ENCODE assay signal across 24 cellular contexts in genomic region chr1:15734901-15735300, GRCh38. TPM values are rescaled to one million over a fixed set of nuclear protein-coding genes. Genes with fewer than 3 reads are reported as not detected.
DNase-seq lines count a peak whose midpoint lies in the region; ATAC-seq and TF ChIP-seq lines count a peak whose summit lies in the region.
"Had no signal": no experiment of that assay in that cellular context is flagged by ENCODE, and none has a peak within 500 bp of the region (broad histone marks: within the 10 kb centered on the region; RNA-seq: fewer than 3 reads in every experiment).

No MANE protein-coding gene starts in this region.

- H2BK5ac ChIP-seq in trophoblast cell (ENCODE audit: low read depth, low read length, poor library complexity) = peak overlapping the region; percentile 3

- H2AFZ ChIP-seq in trophoblast cell (ENCODE audit: insufficient read depth, low read length, poor library complexity) = no peak overlapping the region

- no peaks in the 10 kb centered on the region for H3K27me3 ChIP-seq in ascending aorta
- no peaks in the 10 kb centered on the region for H3K27me3 ChIP-seq in right cardiac atrium (ENCODE audit: control insufficient read depth, insufficient read depth)
- no peaks in the 10 kb centered on the region for H3K27me3 ChIP-seq in trophoblast cell (ENCODE audit: insufficient read depth, low read length)

- no peak overlapping the region for H3K23ac ChIP-seq in trophoblast cell (ENCODE audit: low read length)

- ATAC-seq in right cardiac atrium (no peak), HG02840 (IDR thresholded peaks at IDR 0.05; ENCODE audit: low FRiP score, unreplicated experiment) (no peak)

- H2AK5ac ChIP-seq in trophoblast cell (ENCODE audit: low read length) = no peak overlapping the region

- H3K9me3 ChIP-seq in ascending aorta (no peaks in the 10 kb centered on the region), right cardiac atrium (ENCODE audit: control insufficient read depth, low read length) (no peaks in the 10 kb centered on the region), trophoblast cell (ENCODE audit: insufficient read depth, low read depth, low read length) (peaks cover 2% of the 10 kb centered on the region)

- H3K79me2 ChIP-seq in trophoblast cell (ENCODE audit: control insufficient read depth, insufficient read depth, low read length, poor library complexity) = no peaks in the 10 kb centered on the region

- no peak overlapping the region for H3K18ac ChIP-seq in trophoblast cell (ENCODE audit: low read length)

- no peak overlapping the region for H2BK120ac ChIP-seq in trophoblast cell (ENCODE audit: insufficient read depth, low read length, poor library complexity)

- H2BK12ac ChIP-seq in trophoblast cell (ENCODE audit: low read length) = no peak overlapping the region

- no peak overlapping the region for H4K8ac ChIP-seq in trophoblast cell (ENCODE audit: low read depth, low read length)

- TF ChIP-seq CTCF in 22Rv1 (IDR thresholded peaks at IDR 0.05) = no peak
- TF ChIP-seq CTCF in ascending aorta (IDR thresholded peaks at IDR 0.05) = no peak
- no peak for TF ChIP-seq CTCF in foreskin fibroblast (IDR thresholded peaks at IDR 0.05; ENCODE audit: low read depth, low read length)

- DNase-seq in ascending aorta (ENCODE audit: low spot score in 2 of 2) (no peak), right cardiac atrium (peak in 1 of 3 donors; percentile 58), trophoblast cell (peak; percentile 92 to 94), NCI-H146 treated with DMSO at 0.1 percent for 48 hours (lab: John Stamatoyannopoulos, UW; ENCODE audit: unreplicated experiment) (no peak), NCI-H774 (lab: John Stamatoyannopoulos, UW) (no peak), foreskin fibroblast (no peak)
- DNase-seq: activated CD4-positive, alpha-beta T cell treated with anti-CD3 and anti-CD28 coated beads for 1 hour; activated CD8-positive, alpha-beta memory T cell treated with anti-CD3 and anti-CD28 coated beads for 24 hours; activated naive CD4-positive, alpha-beta T cell treated with anti-CD3 and anti-CD28 coated beads, Interleukin-2, amount 10 ng/mL, durations not matched to agents 7 days and 5 days; activated T-cell treated with anti-CD3 and anti-CD28 coated beads, Interleukin-2, amount 50 U/mL, for 48 hours; Calu3; HCEC 1CT; head of caudate nucleus; NCI-H1092 treated with DMSO at 0.1 percent for 48 hours; NCI-H2081 treated with DMSO at 0.1 percent for 48 hours; NCI-H446 treated with DMSO at 0.1 percent for 48 hours; NK-92 treated with Interleukin-12 subunit alpha and Interleukin-12 subunit beta, amount 100 ng/mL, for 24 hours had no signal

- peaks cover 16 to 25% of the 10 kb centered on the region in 2 donors for H3K4me1 ChIP-seq in ascending aorta
- H3K4me1 ChIP-seq in right cardiac atrium (ENCODE audit: control insufficient read depth, insufficient read depth, low read length) = peaks cover 4% of the 10 kb centered on the region
- H3K4me1 ChIP-seq in trophoblast cell (ENCODE audit: control insufficient read depth in 1 of 2, insufficient read depth in 2 of 2, low read length in 2 of 2) = peaks cover 20 to 23% of the 10 kb centered on the region in 2 experiments

- H3K36me3 ChIP-seq in ascending aorta (peaks cover 44 to 62% of the 10 kb centered on the region in 2 donors), trophoblast cell (ENCODE audit: control insufficient read depth in 1 of 2, insufficient read depth in 2 of 2, low read length in 2 of 2) (peaks cover 42 to 46% of the 10 kb centered on the region in 2 experiments)

- no peak overlapping the region for H3K9ac ChIP-seq in trophoblast cell (ENCODE audit: low read length)

- H3K27ac ChIP-seq in 22Rv1 (peak overlapping the region; percentile 69), ascending aorta (peak overlapping the region; percentile 62 to 81), right cardiac atrium (ENCODE audit: low read length) (peak overlapping the region; percentile 40), trophoblast cell (ENCODE audit: low read depth, low read length) (no peak overlapping the region)

- WGBS in right cardiac atrium = 79% methylated on average over 17 of the region's 17 CpGs
- WGBS in trophoblast cell (ENCODE audit: extremely low coverage, insufficient coverage, insufficient read length) = no CpG with 5 or more reads among the region's 17 CpGs

- H4K91ac ChIP-seq in trophoblast cell (ENCODE audit: low read depth, low read length) = no peak overlapping the region

- intact Hi-C loops in ascending aorta (cut with DNase I) (loop anchor here (5.0 kb wide), 1 partner anchor 53 kb away; the partner anchor contains the start of gene PLEKHM2), right cardiac atrium (cut with DNase I) (loop anchor here in 1 of 4 donors (10.0 kb wide), 1 partner anchor 130 kb away; no protein-coding TSS in a partner anchor)

- no peak overlapping the region for H3K4me2 ChIP-seq in trophoblast cell (ENCODE audit: low read length)

- H3K79me1 ChIP-seq in trophoblast cell (ENCODE audit: low read length) = peaks cover 9% of the 10 kb centered on the region

- H4K12ac ChIP-seq in trophoblast cell (ENCODE audit: low read depth, low read length) = no peak overlapping the region

- H3K4me3 ChIP-seq in ascending aorta = no peak overlapping the region
- H3K4me3 ChIP-seq in right cardiac atrium (ENCODE audit: low read length) = no peak overlapping the region
- H3K4me3 ChIP-seq in trophoblast cell (ENCODE audit: low read depth, low read length) = no peak overlapping the region
- no peak overlapping the region for H3K4me3 ChIP-seq in foreskin fibroblast (ENCODE audit: low read depth in 1 of 2, low read length in 2 of 2)

- H3K14ac ChIP-seq in trophoblast cell (ENCODE audit: low read length) = no peak overlapping the region

- no peak overlapping the region for H3K4ac ChIP-seq in trophoblast cell (ENCODE audit: low read depth, low read length)

RNA-seq across cellular contexts. Expression of gene SLC25A34, which starts 1.2 kb away (rescaled TPM):
- total RNA-seq in ascending aorta = 5.7 TPM
- total RNA-seq in right cardiac atrium = 1 to 10 TPM; 3.0 to 4.4 (median 3.3) TPM
- polyA plus RNA-seq in right cardiac atrium = 8.1 TPM
- polyA plus RNA-seq in trophoblast cell (2013) = 0.42 and 0.44 TPM in 2 replicates

RNA-seq across cellular contexts. Expression of gene TMEM82, which starts 7.4 kb away (rescaled TPM):
- not detected for total RNA-seq in ascending aorta
- total RNA-seq in right cardiac atrium = not detected
- not detected for polyA plus RNA-seq in right cardiac atrium
- polyA plus RNA-seq in trophoblast cell (2013) = 0.06 and 0.08 TPM in 2 replicates
- total RNA-seq: A673, aorta, Calu3, lung microvascular endothelial cell, osteocyte had no signal
- polyA plus RNA-seq: BJ had no signal

RNA-seq across cellular contexts. Expression of gene FBLIM1, which starts 23.7 kb away (rescaled TPM):
- total RNA-seq in ascending aorta (641 TPM), right cardiac atrium (100 to 1,000 TPM in 1 of 4 donors, 10 to 100 TPM in 3; 83.6 to 112 (median 94.6) TPM)
- 95.0 TPM for polyA plus RNA-seq in right cardiac atrium
- polyA plus RNA-seq in trophoblast cell (2013) = 88.4 and 91.1 TPM in 2 replicates

RNA-seq across cellular contexts. Expression of gene PLEKHM2, which starts 50.8 kb away (rescaled TPM):
- total RNA-seq in ascending aorta (129 TPM), right cardiac atrium (10 to 100 TPM; 72.1 to 85.1 (median 76.1) TPM)
- polyA plus RNA-seq in right cardiac atrium = 71.8 TPM
- 53.4 and 55.2 TPM in 2 replicates for polyA plus RNA-seq in trophoblast cell (2013)

Comparison
In these comparisons a context has a peak if more than half of its experiments do, and no peak if none do; other contexts are left out.
1. DNase-seq: peak in trophoblast cell (2 of 2); none in ascending aorta (0 of 2), NCI-H146 treated with DMSO at 0.1 percent for 48 hours (single experiment), NCI-H774 (single experiment) and foreskin fibroblast (0 of 2).